8 cellular contexts compared by ENCODE assay signal in the genomic region with DNA sequence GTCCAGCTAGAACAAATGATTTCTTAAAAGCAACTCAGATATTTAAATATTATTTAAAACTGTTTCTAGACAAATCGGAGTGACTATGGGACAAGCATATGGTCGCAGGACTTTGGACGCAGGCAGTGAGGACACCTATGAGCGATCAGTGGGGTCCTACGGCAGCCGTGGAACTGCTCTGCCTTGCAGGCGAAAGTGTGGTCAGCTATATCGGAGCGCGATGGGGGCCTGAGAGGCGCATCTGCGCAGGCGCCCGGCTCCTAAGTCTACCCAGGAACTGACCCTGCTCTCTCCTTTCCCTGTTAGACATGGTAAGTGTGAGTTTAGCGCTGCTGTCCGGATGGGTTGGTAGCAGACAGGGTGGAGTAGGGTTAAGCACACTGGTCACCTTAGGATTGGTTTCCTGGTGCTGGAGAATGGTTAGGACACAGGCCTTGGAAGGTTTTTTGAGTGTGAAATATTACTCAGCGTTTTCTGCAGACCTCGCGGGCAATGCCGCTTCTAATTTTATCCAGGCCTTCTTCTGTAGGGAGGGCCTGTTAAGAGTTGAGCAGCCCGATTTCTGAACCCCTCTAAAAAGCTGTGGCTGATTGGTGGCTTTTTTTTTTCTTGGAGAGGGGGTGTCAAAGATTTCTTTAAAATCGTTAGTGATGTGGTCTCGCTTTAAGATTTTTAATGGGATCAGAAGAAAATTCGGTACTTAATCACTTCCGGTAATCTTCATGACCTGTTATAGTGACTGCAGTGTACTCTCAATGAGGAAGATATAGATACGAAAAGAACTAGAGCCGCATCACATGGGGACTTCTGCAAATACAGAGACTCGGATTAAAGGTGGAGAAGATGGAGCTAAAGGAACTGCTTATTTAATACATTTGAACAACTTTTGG. TPM values are rescaled to one million over a fixed set of nuclear protein-coding genes. Genes with fewer than 3 reads are reported as not detected.
DNase-seq lines count a peak whose midpoint lies in the region; ATAC-seq and TF ChIP-seq lines count a peak whose summit lies in the region.

A gene (plus strand): TSS at position 293 of the 890 bp plus-strand sequence. CDS start 16 bp downstream, at position 309.

- H3K27ac ChIP-seq in heart right ventricle: peak within 1 kb of the TSS; percentile 51 to 96 (median 86)
- H3K27ac ChIP-seq in upper lobe of left lung: peak within 1 kb of the TSS; percentile 78 to 96 (median 84)

- peak in 1 of 4 donors; percentile 14 for TF ChIP-seq EP300 in upper lobe of left lung (IDR thresholded peaks at IDR 0.05)

- no peaks in the 10 kb centered on the region for H3K9me3 ChIP-seq in heart right ventricle
- H3K9me3 ChIP-seq in upper lobe of left lung: no peaks in the 10 kb centered on the region

- 0 to 1% methylated on average over 28 of the region's 28 CpGs for WGBS in heart right ventricle, 2 donors
- 0 to 1% methylated on average over 21 to 28 of the region's 28 CpGs for WGBS in upper lobe of left lung, 2 donors

- peaks cover 10 to 52% (median 43%) of the 10 kb centered on the region in 9 donors for H3K4me1 ChIP-seq in heart right ventricle
- peaks cover 29 to 56% (median 46%) of the 10 kb centered on the region in 4 donors for H3K4me1 ChIP-seq in upper lobe of left lung

- TF ChIP-seq POLR2A in upper lobe of left lung (IDR thresholded peaks at IDR 0.05): peak in 3 of 4 donors; percentile 89 to 93 (median 90)

- H3K36me3 ChIP-seq in heart right ventricle (peaks cover 0 to 37% (median 6%) of the 10 kb centered on the region in 9 donors), upper lobe of left lung (peaks cover 0 to 20% (median 8%) of the 10 kb centered on the region in 4 donors)

- peak within 1 kb of the TSS; percentile 58 to 90 (median 72) for H3K4me3 ChIP-seq in heart right ventricle
- H3K4me3 ChIP-seq in upper lobe of left lung: peak within 1 kb of the TSS; percentile 61 to 78 (median 72)

- H3K27me3 ChIP-seq in heart right ventricle (no peaks in the 10 kb centered on the region), upper lobe of left lung (no peaks in the 10 kb centered on the region)

- DNase-seq in GM13976 (ENCODE audit: low spot score): peak; percentile 85
- peak; percentile 94 for DNase-seq in NCI-H146 treated with DMSO at 0.1 percent for 48 hours (lab: John Stamatoyannopoulos, UW; ENCODE audit: unreplicated experiment)
- DNase-seq in amniotic epithelial cell (ENCODE audit: low read depth): peak; percentile 92
- peak; percentile 94 to 96 for DNase-seq in heart right ventricle
- peak; percentile 90 to 99 (median 94) for DNase-seq in posterior cingulate gyrus
- peak; percentile 96 to 98 for DNase-seq in upper lobe of left lung

- in situ Hi-C loops in GM13976 (cut with MboI; ENCODE audit: low sequenced_read_pairs, unreplicated experiment): no loop called here

- intact Hi-C loops in T-helper 1 cell treated with Interleukin-12 subunit alpha and Interleukin-12 subunit beta and Interleukin-4 antibody, amounts not matched to agents 30 ng/mL and 1 ng/mL, for 36 hours (cut with micrococcal nuclease): loop anchor here (1.0 to 10.0 kb wide), 9 partner anchors 62 to 1993 kb away; a partner anchor contains a TSS
- intact Hi-C loops in heart right ventricle (cut with DNase I) (loop anchor here in 8 of 10 donors (2.0 to 10.0 kb wide), 5 partner anchors 51 to 64 kb away; a partner anchor contains a TSS), posterior cingulate gyrus (cut with DNase I) (loop anchor here (1.0 kb wide), 1 partner anchor 62 kb away; a partner anchor contains a TSS)

- ATAC-seq in HG02870 (IDR thresholded peaks at IDR 0.05; ENCODE audit: unreplicated experiment) (peak; percentile 56), heart right ventricle (peak; percentile 98 to 100 (median 99)), upper lobe of left lung (ENCODE audit: low FRiP score in 2 of 2) (peak; percentile 100)

- TF ChIP-seq CTCF in GM13976 (IDR thresholded peaks at IDR 0.05; ENCODE audit: borderline replicate concordance, control extremely low read depth, extremely low read depth, insufficient read depth, missing control alignments) (no peak), heart right ventricle (IDR thresholded peaks at IDR 0.05) (no peak), upper lobe of left lung (IDR thresholded peaks at IDR 0.05) (no peak)

RNA-seq across cellular contexts. Expression of the gene that starts here (rescaled TPM):
- total RNA-seq in T-helper 1 cell treated with Interleukin-12 subunit alpha and Interleukin-12 subunit beta and Interleukin-4 antibody, amounts not matched to agents 30 ng/mL and 1 ng/mL, for 36 hours: 118 and 119 TPM in 2 replicates
- total RNA-seq in heart right ventricle: 10 to 100 TPM; 48.3 to 75.7 (median 65.8) TPM
- polyA plus RNA-seq in heart right ventricle: 10 to 100 TPM; 55.6 to 58.7 TPM
- total RNA-seq in upper lobe of left lung: 10 to 100 TPM; 45.5 to 98.3 (median 60.6) TPM

Comparison
In these comparisons a context has a peak if more than half of its experiments do, and no peak if none do; other contexts are left out.
1. Peak in every context shown above with its lines: DNase-seq, ATAC-seq, H3K4me3 ChIP-seq and H3K27ac ChIP-seq.